ENCODE assay signal across 1 cellular context in genomic region chr2:42927334-42928160, GRCh38.
TF ChIP-seq lines count a peak whose summit lies in the region.

No MANE protein-coding gene starts in this region.

TF ChIP-seq in K562, 482 proteins besides CTCF, POLR2A, EP300 and RAD21 (continued from another document and continues in another):
- TF ChIP-seq, protein P1, sequence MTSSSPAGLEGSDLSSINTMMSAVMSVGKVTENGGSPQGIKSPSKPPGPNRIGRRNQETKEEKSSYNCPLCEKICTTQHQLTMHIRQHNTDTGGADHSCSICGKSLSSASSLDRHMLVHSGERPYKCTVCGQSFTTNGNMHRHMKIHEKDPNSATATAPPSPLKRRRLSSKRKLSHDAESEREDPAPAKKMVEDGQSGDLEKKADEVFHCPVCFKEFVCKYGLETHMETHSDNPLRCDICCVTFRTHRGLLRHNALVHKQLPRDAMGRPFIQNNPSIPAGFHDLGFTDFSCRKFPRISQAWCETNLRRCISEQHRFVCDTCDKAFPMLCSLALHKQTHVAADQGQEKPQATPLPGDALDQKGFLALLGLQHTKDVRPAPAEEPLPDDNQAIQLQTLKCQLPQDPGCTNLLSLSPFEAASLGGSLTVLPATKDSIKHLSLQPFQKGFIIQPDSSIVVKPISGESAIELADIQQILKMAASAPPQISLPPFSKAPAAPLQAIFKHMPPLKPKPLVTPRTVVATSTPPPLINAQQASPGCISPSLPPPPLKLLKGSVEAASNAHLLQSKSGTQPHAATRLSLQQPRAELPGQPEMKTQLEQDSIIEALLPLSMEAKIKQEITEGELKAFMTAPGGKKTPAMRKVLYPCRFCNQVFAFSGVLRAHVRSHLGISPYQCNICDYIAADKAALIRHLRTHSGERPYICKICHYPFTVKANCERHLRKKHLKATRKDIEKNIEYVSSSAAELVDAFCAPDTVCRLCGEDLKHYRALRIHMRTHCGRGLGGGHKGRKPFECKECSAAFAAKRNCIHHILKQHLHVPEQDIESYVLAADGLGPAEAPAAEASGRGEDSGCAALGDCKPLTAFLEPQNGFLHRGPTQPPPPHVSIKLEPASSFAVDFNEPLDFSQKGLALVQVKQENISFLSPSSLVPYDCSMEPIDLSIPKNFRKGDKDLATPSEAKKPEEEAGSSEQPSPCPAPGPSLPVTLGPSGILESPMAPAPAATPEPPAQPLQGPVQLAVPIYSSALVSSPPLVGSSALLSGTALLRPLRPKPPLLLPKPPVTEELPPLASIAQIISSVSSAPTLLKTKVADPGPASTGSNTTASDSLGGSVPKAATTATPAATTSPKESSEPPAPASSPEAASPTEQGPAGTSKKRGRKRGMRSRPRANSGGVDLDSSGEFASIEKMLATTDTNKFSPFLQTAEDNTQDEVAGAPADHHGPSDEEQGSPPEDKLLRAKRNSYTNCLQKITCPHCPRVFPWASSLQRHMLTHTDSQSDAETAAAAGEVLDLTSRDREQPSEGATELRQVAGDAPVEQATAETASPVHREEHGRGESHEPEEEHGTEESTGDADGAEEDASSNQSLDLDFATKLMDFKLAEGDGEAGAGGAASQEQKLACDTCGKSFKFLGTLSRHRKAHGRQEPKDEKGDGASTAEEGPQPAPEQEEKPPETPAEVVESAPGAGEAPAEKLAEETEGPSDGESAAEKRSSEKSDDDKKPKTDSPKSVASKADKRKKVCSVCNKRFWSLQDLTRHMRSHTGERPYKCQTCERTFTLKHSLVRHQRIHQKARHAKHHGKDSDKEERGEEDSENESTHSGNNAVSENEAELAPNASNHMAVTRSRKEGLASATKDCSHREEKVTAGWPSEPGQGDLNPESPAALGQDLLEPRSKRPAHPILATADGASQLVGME (CRISPR knock-in tag; IDR thresholded peaks at IDR 0.05): peak; percentile 82
- peak; percentile 96 for TF ChIP-seq NFRKB (IDR thresholded peaks at IDR 0.05; ENCODE audit: low read depth)
- TF ChIP-seq SP1 (CRISPR knock-in tag; IDR thresholded peaks at IDR 0.05): no peak
- no peak for TF ChIP-seq NFE2L1 (tag; IDR thresholded peaks at IDR 0.05; ENCODE audit: borderline replicate concordance, low read depth)
- TF ChIP-seq ZNF830 (CRISPR knock-in tag; IDR thresholded peaks at IDR 0.05): no peak; the same call in 1 of the 2 replicates
- TF ChIP-seq, protein P2, sequence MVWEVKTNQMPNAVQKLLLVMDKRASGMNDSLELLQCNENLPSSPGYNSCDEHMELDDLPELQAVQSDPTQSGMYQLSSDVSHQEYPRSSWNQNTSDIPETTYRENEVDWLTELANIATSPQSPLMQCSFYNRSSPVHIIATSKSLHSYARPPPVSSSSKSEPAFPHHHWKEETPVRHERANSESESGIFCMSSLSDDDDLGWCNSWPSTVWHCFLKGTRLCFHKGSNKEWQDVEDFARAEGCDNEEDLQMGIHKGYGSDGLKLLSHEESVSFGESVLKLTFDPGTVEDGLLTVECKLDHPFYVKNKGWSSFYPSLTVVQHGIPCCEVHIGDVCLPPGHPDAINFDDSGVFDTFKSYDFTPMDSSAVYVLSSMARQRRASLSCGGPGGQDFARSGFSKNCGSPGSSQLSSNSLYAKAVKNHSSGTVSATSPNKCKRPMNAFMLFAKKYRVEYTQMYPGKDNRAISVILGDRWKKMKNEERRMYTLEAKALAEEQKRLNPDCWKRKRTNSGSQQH (CRISPR knock-in tag; IDR thresholded peaks at IDR 0.05): peak; percentile 22; the same call in 1 of the 2 replicates
- no peak for TF ChIP-seq HDAC3 (IDR thresholded peaks at IDR 0.05; ENCODE audit: borderline replicate concordance, partially characterized antibody)
- peak; percentile 83 for TF ChIP-seq NCOR1 (IDR thresholded peaks at IDR 0.05)
- TF ChIP-seq, protein P3, sequence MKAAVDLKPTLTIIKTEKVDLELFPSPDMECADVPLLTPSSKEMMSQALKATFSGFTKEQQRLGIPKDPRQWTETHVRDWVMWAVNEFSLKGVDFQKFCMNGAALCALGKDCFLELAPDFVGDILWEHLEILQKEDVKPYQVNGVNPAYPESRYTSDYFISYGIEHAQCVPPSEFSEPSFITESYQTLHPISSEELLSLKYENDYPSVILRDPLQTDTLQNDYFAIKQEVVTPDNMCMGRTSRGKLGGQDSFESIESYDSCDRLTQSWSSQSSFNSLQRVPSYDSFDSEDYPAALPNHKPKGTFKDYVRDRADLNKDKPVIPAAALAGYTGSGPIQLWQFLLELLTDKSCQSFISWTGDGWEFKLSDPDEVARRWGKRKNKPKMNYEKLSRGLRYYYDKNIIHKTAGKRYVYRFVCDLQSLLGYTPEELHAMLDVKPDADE (conservative IDR thresholded peaks at IDR 0.05; ENCODE audit: control insufficient read depth, low read depth, low read length): peak; percentile 63; the same call in 1 of the 2 replicates
- no peak for TF ChIP-seq ELK3 (CRISPR knock-in tag; IDR thresholded peaks at IDR 0.05)
- peak; percentile 91 for TF ChIP-seq ZNF76 (CRISPR knock-in tag; IDR thresholded peaks at IDR 0.05; ENCODE audit: borderline replicate concordance)
- no peak for TF ChIP-seq CBX2 (IDR thresholded peaks at IDR 0.05; ENCODE audit: insufficient read depth, low read length, poor library complexity, severe bottlenecking)
- peak; percentile 78 for TF ChIP-seq FOXJ3 (CRISPR knock-in tag; IDR thresholded peaks at IDR 0.05)
- no peak for TF ChIP-seq CREB3L1 (IDR thresholded peaks at IDR 0.05; ENCODE audit: borderline replicate concordance, low read depth)
- TF ChIP-seq, protein P4, sequence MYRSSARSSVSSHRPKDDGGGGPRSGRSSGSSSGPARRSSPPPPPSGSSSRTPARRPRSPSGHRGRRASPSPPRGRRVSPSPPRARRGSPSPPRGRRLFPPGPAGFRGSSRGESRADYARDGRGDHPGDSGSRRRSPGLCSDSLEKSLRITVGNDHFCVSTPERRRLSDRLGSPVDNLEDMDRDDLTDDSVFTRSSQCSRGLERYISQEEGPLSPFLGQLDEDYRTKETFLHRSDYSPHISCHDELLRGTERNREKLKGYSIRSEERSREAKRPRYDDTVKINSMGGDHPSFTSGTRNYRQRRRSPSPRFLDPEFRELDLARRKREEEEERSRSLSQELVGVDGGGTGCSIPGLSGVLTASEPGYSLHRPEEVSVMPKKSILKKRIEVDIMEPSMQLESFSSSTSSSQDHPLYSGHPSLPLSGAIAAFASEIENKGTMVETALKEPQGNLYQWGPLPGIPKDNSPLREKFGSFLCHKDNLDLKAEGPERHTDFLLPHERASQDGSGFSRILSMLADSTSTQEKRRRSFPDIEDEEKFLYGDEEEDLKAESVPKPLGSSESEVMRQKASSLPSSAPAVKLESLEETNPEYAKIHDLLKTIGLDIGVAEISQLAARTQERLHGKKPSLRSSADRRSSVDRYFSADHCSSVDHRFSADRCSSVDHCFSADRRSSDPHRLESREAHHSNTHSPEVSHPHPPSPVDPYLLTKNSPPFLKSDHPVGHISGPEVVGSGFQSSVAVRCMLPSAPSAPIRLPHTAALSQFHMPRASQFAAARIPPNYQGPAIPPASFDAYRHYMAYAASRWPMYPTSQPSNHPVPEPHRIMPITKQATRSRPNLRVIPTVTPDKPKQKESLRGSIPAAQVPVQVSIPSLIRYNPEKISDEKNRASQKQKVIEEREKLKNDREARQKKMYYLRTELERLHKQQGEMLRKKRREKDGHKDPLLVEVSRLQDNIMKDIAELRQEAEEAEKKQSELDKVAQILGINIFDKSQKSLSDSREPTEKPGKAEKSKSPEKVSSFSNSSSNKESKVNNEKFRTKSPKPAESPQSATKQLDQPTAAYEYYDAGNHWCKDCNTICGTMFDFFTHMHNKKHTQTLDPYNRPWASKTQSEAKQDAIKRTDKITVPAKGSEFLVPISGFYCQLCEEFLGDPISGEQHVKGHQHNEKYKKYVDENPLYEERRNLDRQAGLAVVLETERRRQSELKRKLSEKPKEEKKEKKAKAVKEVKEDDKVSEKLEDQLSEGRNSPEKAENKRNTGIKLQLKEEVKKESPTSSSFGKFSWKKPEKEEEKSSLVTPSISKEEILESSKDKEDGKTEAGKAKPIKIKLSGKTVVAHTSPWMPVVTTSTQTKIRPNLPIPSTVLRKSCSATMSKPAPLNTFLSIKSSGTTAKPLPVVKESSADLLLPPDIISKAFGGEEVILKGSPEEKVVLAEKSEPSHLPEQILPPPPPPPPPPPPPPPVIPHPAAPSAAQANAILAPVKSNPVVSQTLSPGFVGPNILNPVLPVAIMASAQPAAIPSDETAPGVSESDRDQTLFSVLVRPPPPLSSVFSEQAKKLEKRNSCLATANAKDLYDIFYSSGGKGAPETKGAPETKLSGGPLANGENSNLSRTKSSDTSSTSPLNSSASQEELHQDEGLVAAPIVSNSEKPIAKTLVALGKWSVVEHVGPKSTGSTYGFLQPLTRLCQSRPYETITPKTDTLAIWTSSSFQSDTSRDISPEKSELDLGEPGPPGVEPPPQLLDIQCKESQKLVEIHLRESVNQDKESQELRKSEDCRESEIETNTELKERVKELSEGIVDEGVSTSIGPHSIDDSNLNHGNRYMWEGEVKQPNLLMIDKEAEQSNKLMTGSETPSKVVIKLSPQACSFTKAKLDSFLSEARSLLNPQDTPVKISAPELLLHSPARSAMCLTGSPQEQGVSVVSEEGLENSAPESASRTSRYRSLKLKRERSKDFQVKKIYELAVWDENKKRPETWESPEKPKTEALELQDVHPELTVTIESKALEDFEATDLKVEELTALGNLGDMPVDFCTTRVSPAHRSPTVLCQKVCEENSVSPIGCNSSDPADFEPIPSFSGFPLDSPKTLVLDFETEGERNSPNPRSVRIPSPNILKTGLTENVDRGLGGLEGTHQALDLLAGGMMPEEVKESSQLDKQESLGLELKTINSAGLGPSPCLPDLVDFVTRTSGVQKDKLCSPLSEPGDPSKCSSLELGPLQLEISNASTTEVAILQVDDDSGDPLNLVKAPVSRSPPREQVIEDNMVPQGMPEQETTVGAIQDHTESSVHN (IDR thresholded peaks at IDR 0.05; ENCODE audit: borderline replicate concordance in 1 of 2, low read depth in 1 of 2): 0 out of 4 replicates have a peak, but pooled peaks of 1 of the 2 experiments have one; percentile 27
- peak; percentile 98 for TF ChIP-seq NR4A1 (CRISPR knock-in tag; IDR thresholded peaks at IDR 0.05)
- peak; percentile 93; the same call in 1 of the 2 replicates for TF ChIP-seq NR4A1 (tag; IDR thresholded peaks at IDR 0.05)
- TF ChIP-seq YY1 (IDR thresholded peaks at IDR 0.05; ENCODE audit: borderline replicate concordance in 1 of 3, control insufficient read depth in 1 of 3, extremely low read depth in 1 of 3, insufficient read depth in 3 of 3, insufficient read length in 1 of 3, insufficient replicate concordance in 2 of 3, low read depth in 1 of 3, low read length in 2 of 3): peak in 2 of 3 experiments; percentile 29 to 74
